Comparison of ENCODE assay signal across 14 cellular contexts in genomic region chr1:205985330-205986005, GRCh38. TPM values are rescaled to one million over a fixed set of nuclear protein-coding genes. Genes with fewer than 3 reads are reported as not detected.
A peak's percentile ranks its signal among the peaks of the same experiment; 100 is the strongest.
DNase-seq lines count a peak whose midpoint lies in the region; ATAC-seq and TF ChIP-seq lines count a peak whose summit lies in the region.
"Had no signal": no experiment of that assay in that cellular context is flagged by ENCODE, and none has a peak within 500 bp of the region (broad histone marks: within the 10 kb centered on the region; RNA-seq: fewer than 3 reads in every experiment).

No MANE protein-coding gene starts in this region.

- H3K4me3 ChIP-seq in GM23248 (no peak overlapping the region), RWPE2 (ENCODE audit: severe bottlenecking) (no peak overlapping the region), fibroblast of mammary gland (ENCODE audit: control insufficient read depth, low read depth, low read length) (no peak overlapping the region), A673 (ENCODE audit: low read depth, low read length, poor library complexity, severe bottlenecking) (no peak overlapping the region)
- H3K4me3 ChIP-seq: BLaER1 treated with 17β-estradiol and CSF1 and Interleukin-3, amounts not matched to agents 10 nM and 100 nM; HAP-1 had no signal

- intact Hi-C loops in A673 (cut with micrococcal nuclease; ENCODE audit: unreplicated experiment): no loop called here

- WGBS in GM23248 (ENCODE audit: low coverage in 1 of 2, low lambda C conversion rate in 2 of 2, missing lambda C conversion rate in 2 of 2), 2 experiments: 61 to 63% methylated on average over 7 to 9 of the region's 9 CpGs

- ATAC-seq in RWPE2 (ENCODE audit: low read depth): no peak
- peak; percentile 72 for ATAC-seq in stimulated activated memory B cell treated with anti-CD40 and anti-IgM and Interleukin-4, amounts not matched to agents 10 μg/mL and 1 μg/mL and 100 μg/mL, for 72 hours

- DNase-seq in GM23248: peak; percentile 39
- DNase-seq in RWPE2 (ENCODE audit: low spot score): no peak
- DNase-seq in fibroblast of mammary gland (ENCODE audit: low read depth): peak; percentile 26
- no peak for DNase-seq in islet precursor cell
- DNase-seq in A673 (ENCODE audit: low spot score): no peak
- DNase-seq in stimulated activated naive CD4-positive, alpha-beta T cell (lab: John Stamatoyannopoulos, UW): no peak
- DNase-seq: NCI-H1092, NCI-H1694, NCI-H510A, NCI-H82, SHP77 treated with DMSO at 0.1 percent for 48 hours had no signal

- H3K4me1 ChIP-seq in GM23248 (ENCODE audit: insufficient read depth) (no peaks in the 10 kb centered on the region), RWPE2 (ENCODE audit: insufficient read depth, poor library complexity, severe bottlenecking) (peaks cover 21% of the 10 kb centered on the region), A673 (ENCODE audit: insufficient read depth, low read length, poor library complexity, severe bottlenecking) (no peaks in the 10 kb centered on the region)
- H3K4me1 ChIP-seq: HAP-1 had no signal

- no TSS peak for BruUV-seq in A673 (replicated peaks; lab: Mats Ljungman, UMichigan)

- no peak for TF ChIP-seq CTCF in RWPE2 (IDR thresholded peaks at IDR 0.05; ENCODE audit: poor library complexity, severe bottlenecking)
- TF ChIP-seq CTCF in fibroblast of mammary gland (conservative IDR thresholded peaks at IDR 0.05; ENCODE audit: control insufficient read depth, insufficient read depth, low read depth, low read length): no peak
- no peak for TF ChIP-seq CTCF in A673 (conservative IDR thresholded peaks at IDR 0.05; ENCODE audit: low read depth, low read length)

- no peak overlapping the region for H3K4me2 ChIP-seq in GM23248 (ENCODE audit: unreplicated experiment)

- H3K9me3 Mint-ChIP-seq in stimulated activated memory B cell treated with anti-CD40 and anti-IgM and Interleukin-4, amounts not matched to agents 10 μg/mL and 1 μg/mL and 100 μg/mL, for 72 hours: peaks cover 5% of the 10 kb centered on the region

- peaks cover 10% of the 10 kb centered on the region for H3K27me3 Mint-ChIP-seq in stimulated activated memory B cell treated with anti-CD40 and anti-IgM and Interleukin-4, amounts not matched to agents 10 μg/mL and 1 μg/mL and 100 μg/mL, for 72 hours

- H3F3A ChIP-seq in GM23248 (ENCODE audit: insufficient read depth): peaks cover 7% of the 10 kb centered on the region; the same call in 1 of the 2 replicates

- in situ Hi-C loops in GM23248 (cut with MboI): loop anchor here (5.0 to 10.0 kb wide), 2 partner anchors 117 to 191 kb away; no protein-coding TSS in a partner anchor

- H3K9ac ChIP-seq in GM23248: no peak overlapping the region; the same call in 1 of the 2 replicates

- H3K36me3 Mint-ChIP-seq in stimulated activated memory B cell treated with anti-CD40 and anti-IgM and Interleukin-4, amounts not matched to agents 10 μg/mL and 1 μg/mL and 100 μg/mL, for 72 hours: no peaks in the 10 kb centered on the region

- peaks cover 8% of the 10 kb centered on the region for H3K4me1 Mint-ChIP-seq in stimulated activated memory B cell treated with anti-CD40 and anti-IgM and Interleukin-4, amounts not matched to agents 10 μg/mL and 1 μg/mL and 100 μg/mL, for 72 hours

- no peaks in the 10 kb centered on the region for H3K9me3 ChIP-seq in GM23248 (ENCODE audit: low read depth)
- no peaks in the 10 kb centered on the region for H3K9me3 ChIP-seq in RWPE2 (ENCODE audit: severe bottlenecking)
- H3K9me3 ChIP-seq in A673 (ENCODE audit: low read depth, low read length, poor library complexity, severe bottlenecking): no peaks in the 10 kb centered on the region
- H3K9me3 ChIP-seq: BLaER1 treated with 17β-estradiol and CSF1 and Interleukin-3, amounts not matched to agents 10 nM and 100 nM; HAP-1 had no signal

- H3K27ac ChIP-seq in GM23248 (no peak overlapping the region), RWPE2 (ENCODE audit: poor library complexity, severe bottlenecking) (peak overlapping the region; percentile 73), A673 (ENCODE audit: low read depth, low read length, poor library complexity, severe bottlenecking) (no peak overlapping the region)

- H3K36me3 ChIP-seq in GM23248 (ENCODE audit: low read depth) (no peaks in the 10 kb centered on the region), RWPE2 (ENCODE audit: low read depth) (peaks cover 12% of the 10 kb centered on the region), A673 (ENCODE audit: insufficient read depth, low read length, poor library complexity, severe bottlenecking) (no peaks in the 10 kb centered on the region)
- H3K36me3 ChIP-seq: HAP-1 had no signal

- no peaks in the 10 kb centered on the region for H3K9me2 ChIP-seq in GM23248 (ENCODE audit: insufficient read depth)

- CTCF ChIA-PET in A673 (lab: Charles Lee): interaction anchor here (1.0 to 5.0 kb wide), 4 partner anchors 8 to 120 kb away, joined by 4 to 47 read pairs (median 8); no protein-coding TSS in a partner anchor

- H3K4me3 Mint-ChIP-seq in stimulated activated memory B cell treated with anti-CD40 and anti-IgM and Interleukin-4, amounts not matched to agents 10 μg/mL and 1 μg/mL and 100 μg/mL, for 72 hours: no peak overlapping the region

- H3K27ac Mint-ChIP-seq in stimulated activated memory B cell treated with anti-CD40 and anti-IgM and Interleukin-4, amounts not matched to agents 10 μg/mL and 1 μg/mL and 100 μg/mL, for 72 hours: no peak overlapping the region

- H3K79me2 ChIP-seq in GM23248 (ENCODE audit: insufficient read depth): no peaks in the 10 kb centered on the region

- no peak overlapping the region for H2AFZ ChIP-seq in GM23248

- H4K20me1 ChIP-seq in GM23248 (ENCODE audit: insufficient read depth): no peaks in the 10 kb centered on the region

- POLR2A ChIA-PET in A673 (lab: Charles Lee; ENCODE audit: low non-redundant PET): no interaction called here

- H3K27me3 ChIP-seq in GM23248 (replicated peaks; ENCODE audit: insufficient read depth) (no peaks in the 10 kb centered on the region), RWPE2 (ENCODE audit: insufficient read depth, poor library complexity, severe bottlenecking) (no peaks in the 10 kb centered on the region), A673 (replicated peaks; ENCODE audit: insufficient read depth, low read depth, low read length, poor library complexity) (no peaks in the 10 kb centered on the region)
- H3K27me3 ChIP-seq: BLaER1 treated with 17β-estradiol and CSF1 and Interleukin-3, amounts not matched to agents 10 nM and 100 nM had no signal

RNA-seq across cellular contexts. Expression of gene RAB7B, which starts 17.7 kb away (rescaled TPM):
- 2.8 and 7.1 TPM in 2 replicates for total RNA-seq in GM23248 (2014; rRNA removed; shearing (Covaris generic))
- 7.6 and 7.7 TPM in 2 replicates for polyA plus RNA-seq in GM23248 (2016; fragmentation: Nextera tagmentation; extraction: Ambion mirVana)
- total RNA-seq in A673 (2021): 0.11 and 0.31 TPM in 2 replicates

RNA-seq across cellular contexts. Expression of gene CTSE, which starts 38.2 kb away (rescaled TPM):
- total RNA-seq in GM23248 (2014; rRNA removed; shearing (Covaris generic)): not detected in 2 replicates
- not detected in 2 replicates for polyA plus RNA-seq in GM23248 (2016; fragmentation: Nextera tagmentation; extraction: Ambion mirVana)
- total RNA-seq in A673 (2021): 0.39 TPM in 1 of 2 replicates, not detected in the other

RNA-seq across cellular contexts. Expression of gene SLC26A9, which starts 42.2 kb away (rescaled TPM):
- not detected in 2 replicates for total RNA-seq in GM23248 (2014; rRNA removed; shearing (Covaris generic))
- polyA plus RNA-seq in GM23248 (2016; fragmentation: Nextera tagmentation; extraction: Ambion mirVana): not detected in 2 replicates
- total RNA-seq in A673 (2021): not detected in 2 replicates

Comparison
In these comparisons a context has a peak if more than half of its experiments do, and no peak if none do; other contexts are left out.
1. DNase-seq: peak in GM23248 (single experiment) and fibroblast of mammary gland (single experiment); none in RWPE2 (single experiment), islet precursor cell (single experiment), A673 (single experiment) and stimulated activated naive CD4-positive, alpha-beta T cell (0 of 6).